Comparison of ENCODE assay signal across 32 cellular contexts in genomic region chr18:6718255-6718654, GRCh38.
"Had no signal": no experiment of that assay in that cellular context is flagged by ENCODE, and none has a peak within 500 bp of the region (broad histone marks: within the 10 kb centered on the region; RNA-seq: fewer than 3 reads in every experiment).

No MANE protein-coding gene starts in this region.

- H3K27me3 Mint-ChIP-seq: activated naive CD8-positive, alpha-beta T cell; stimulated activated memory B cell treated with anti-CD40 and anti-IgM and Interleukin-4, amounts not matched to agents 10 μg/mL and 1 μg/mL and 100 μg/mL, for 72 hours; stimulated activated naive CD8-positive, alpha-beta T cell treated with anti-CD3 and anti-CD28 coated beads, Interleukin-15, amount 100 ng/mL, for 72 hours; type B pancreatic cell had no signal

- H3K4me1 Mint-ChIP-seq: nephron progenitor cell; stimulated activated memory B cell treated with anti-CD40 and anti-IgM and Interleukin-4, amounts not matched to agents 10 μg/mL and 1 μg/mL and 100 μg/mL, for 72 hours; stimulated activated naive CD8-positive, alpha-beta T cell treated with anti-CD3 and anti-CD28 coated beads, Interleukin-15, amount 100 ng/mL, for 72 hours had no signal

- H3K27ac ChIP-seq: body of pancreas, epithelial cell of prostate, esophagus squamous epithelium, left ventricle myocardium inferior, neutrophil, ovary, vagina had no signal

- ATAC-seq: body of pancreas; sciatic nerve; stimulated activated memory B cell treated with anti-CD40 and anti-IgM and Interleukin-4, amounts not matched to agents 10 μg/mL and 1 μg/mL and 100 μg/mL, for 72 hours; stimulated activated naive CD8-positive, alpha-beta T cell treated with anti-CD3 and anti-CD28 coated beads, Interleukin-15, amount 100 ng/mL, for 72 hours; WTC11 had no signal

- H3K4me3 Mint-ChIP-seq: activated naive CD8-positive, alpha-beta T cell; nephron progenitor cell; stimulated activated memory B cell treated with anti-CD40 and anti-IgM and Interleukin-4, amounts not matched to agents 10 μg/mL and 1 μg/mL and 100 μg/mL, for 72 hours; stimulated activated naive CD8-positive, alpha-beta T cell treated with anti-CD3 and anti-CD28 coated beads, Interleukin-15, amount 100 ng/mL, for 72 hours; T-helper 1 cell treated with Interleukin-12 subunit alpha and Interleukin-12 subunit beta and Interleukin-4 antibody, amounts not matched to agents 30 μg/mL and 1 μg/mL, for 36 hours; type B pancreatic cell; WTC11 had no signal

- H3K4me3 ChIP-seq: body of pancreas, esophagus squamous epithelium, left ventricle myocardium inferior, lung, ovary, vagina had no signal

- H3K9me3 Mint-ChIP-seq: nephron progenitor cell; stimulated activated memory B cell treated with anti-CD40 and anti-IgM and Interleukin-4, amounts not matched to agents 10 μg/mL and 1 μg/mL and 100 μg/mL, for 72 hours; stimulated activated naive CD8-positive, alpha-beta T cell treated with anti-CD3 and anti-CD28 coated beads, Interleukin-15, amount 100 ng/mL, for 72 hours; T-helper 1 cell treated with Interleukin-12 subunit alpha and Interleukin-12 subunit beta and Interleukin-4 antibody, amounts not matched to agents 30 μg/mL and 1 μg/mL, for 36 hours; type B pancreatic cell; WTC11 had no signal

- DNase-seq: activated CD4-positive, alpha-beta T cell treated with anti-CD3 and anti-CD28 coated beads for 1 hour; activated CD4-positive, alpha-beta T cell treated with anti-CD3 and anti-CD28 coated beads, Interleukin-2, amount 50 U/mL, for 1 hour; activated effector memory CD4-positive, alpha-beta T cell treated with Interleukin-2 at 50 U/mL for 16 hours; activated naive CD4-positive, alpha-beta T cell treated with Interleukin-2 at 50 U/mL for 16 hours; activated T-cell treated with anti-CD3 and anti-CD28 coated beads for 4 hours; anterior cingulate cortex; body of pancreas; dermis blood vessel endothelial cell; effector CD8-positive, alpha-beta T cell; esophagus squamous epithelium; foreskin melanocyte; left ventricle myocardium inferior; nephron progenitor cell; ovary; retina; small intestine; stimulated activated CD4-positive, alpha-beta T cell treated with anti-CD3 and anti-CD28 coated beads, Interleukin-4, amount 100 ng/mL, for 4 hours; stimulated activated CD8-positive, alpha-beta memory T cell treated with anti-CD3 and anti-CD28 coated beads, Interleukin-4, amount 100 ng/mL, for 48 hours; stimulated activated naive CD8-positive, alpha-beta T cell treated with anti-CD3 and anti-CD28 coated beads, Interleukin-15, amount 100 ng/mL, for 72 hours; substantia nigra; T1000 had no signal

- H3K27me3 ChIP-seq: body of pancreas, esophagus squamous epithelium, neutrophil, ovary, vagina had no signal

- H3K36me3 ChIP-seq: esophagus squamous epithelium, left ventricle myocardium inferior, neutrophil, ovary, vagina had no signal

- H3K27ac Mint-ChIP-seq: activated naive CD8-positive, alpha-beta T cell; nephron progenitor cell; progenitor cell of endocrine pancreas; stimulated activated memory B cell treated with anti-CD40 and anti-IgM and Interleukin-4, amounts not matched to agents 10 μg/mL and 1 μg/mL and 100 μg/mL, for 72 hours; stimulated activated naive CD8-positive, alpha-beta T cell treated with anti-CD3 and anti-CD28 coated beads, Interleukin-15, amount 100 ng/mL, for 72 hours; T-helper 1 cell treated with Interleukin-12 subunit alpha and Interleukin-12 subunit beta and Interleukin-4 antibody, amounts not matched to agents 30 μg/mL and 1 μg/mL, for 36 hours; type B pancreatic cell; WTC11 had no signal

- H3K4me1 ChIP-seq: body of pancreas, esophagus squamous epithelium, left ventricle myocardium inferior, vagina had no signal

- H3K9me3 ChIP-seq: body of pancreas, esophagus squamous epithelium, left ventricle myocardium inferior, neutrophil, ovary, vagina had no signal

- H3K36me3 Mint-ChIP-seq: activated naive CD8-positive, alpha-beta T cell; stimulated activated memory B cell treated with anti-CD40 and anti-IgM and Interleukin-4, amounts not matched to agents 10 μg/mL and 1 μg/mL and 100 μg/mL, for 72 hours; type B pancreatic cell; WTC11 had no signal
